12 cellular contexts compared by ENCODE assay signal in genomic region chrX:154727418-154728323, GRCh38. TPM values are rescaled to one million over a fixed set of nuclear protein-coding genes. Genes with fewer than 3 reads are reported as not detected.
DNase-seq lines count a peak whose midpoint lies in the region; ATAC-seq and TF ChIP-seq lines count a peak whose summit lies in the region.
"Had no signal": no experiment of that assay in that cellular context is flagged by ENCODE, and none has a peak within 500 bp of the region (broad histone marks: within the 10 kb centered on the region; RNA-seq: fewer than 3 reads in every experiment).

No MANE protein-coding gene starts in this region.

- intact Hi-C loops in heart right ventricle (cut with DNase I) = no loop called here
- intact Hi-C loops in sciatic nerve (cut with DNase I) = no loop called here
- intact Hi-C loops in CD4-positive, alpha-beta T cell (cut with DNase I, micrococcal nuclease) = no loop called here

- no peak for ATAC-seq in activated T-helper 17 cell treated with anti-CD3 and anti-CD28 coated beads, Interleukin-2, amount 50 U/mL, for 72 hours (replicated peaks)
- ATAC-seq in heart right ventricle = peak; percentile 14 to 75 (median 66)
- ATAC-seq in sciatic nerve = peak; percentile 75
- no peak for ATAC-seq in CD4-positive, alpha-beta T cell (ENCODE audit: poor library complexity)
- ATAC-seq in HG03108 (IDR thresholded peaks at IDR 0.05; ENCODE audit: unreplicated experiment) = no peak
- no peak for ATAC-seq in GM18519 (IDR thresholded peaks at IDR 0.05; ENCODE audit: low FRiP score, unreplicated experiment)
- ATAC-seq: mucosa of descending colon had no signal

- peak overlapping the region; percentile 56 for H3K27ac Mint-ChIP-seq in activated T-helper 17 cell treated with anti-CD3 and anti-CD28 coated beads, Interleukin-2, amount 50 U/mL, for 72 hours
- no peak overlapping the region for H3K27ac Mint-ChIP-seq in CD4-positive, alpha-beta T cell
- H3K27ac Mint-ChIP-seq: activated B cell treated with CpG ODN at 0.5 μM for 24 hours had no signal

- H3K9me3 Mint-ChIP-seq in activated T-helper 17 cell treated with anti-CD3 and anti-CD28 coated beads, Interleukin-2, amount 50 U/mL, for 72 hours = no peaks in the 10 kb centered on the region
- no peaks in the 10 kb centered on the region for H3K9me3 Mint-ChIP-seq in CD4-positive, alpha-beta T cell
- H3K9me3 Mint-ChIP-seq: activated B cell treated with CpG ODN at 0.5 μM for 24 hours had no signal

- H3K27ac ChIP-seq in heart right ventricle = peak overlapping the region; percentile 35 to 90 (median 82)
- H3K27ac ChIP-seq in CD4-positive, alpha-beta T cell (ENCODE audit: low read depth, low read length) = no peak overlapping the region

- H3K27me3 Mint-ChIP-seq in activated T-helper 17 cell treated with anti-CD3 and anti-CD28 coated beads, Interleukin-2, amount 50 U/mL, for 72 hours = no peaks in the 10 kb centered on the region
- H3K27me3 Mint-ChIP-seq in CD4-positive, alpha-beta T cell = no peaks in the 10 kb centered on the region
- H3K27me3 Mint-ChIP-seq: activated B cell treated with CpG ODN at 0.5 μM for 24 hours had no signal

- H3K9me3 ChIP-seq in heart right ventricle = no peaks in the 10 kb centered on the region
- H3K9me3 ChIP-seq in CD4-positive, alpha-beta T cell (ENCODE audit: control insufficient read depth, low read length) = no peaks in the 10 kb centered on the region
- H3K9me3 ChIP-seq: mucosa of descending colon had no signal

- peak; percentile 27 for DNase-seq in GF-D8 (lab: John Stamatoyannopoulos, UW)
- DNase-seq in heart right ventricle = peak; percentile 49 to 72
- DNase-seq in sciatic nerve (ENCODE audit: low spot score) = peak; percentile 69
- no peak for DNase-seq in CD4-positive, alpha-beta T cell
- DNase-seq in NCI-H2171 (lab: John Stamatoyannopoulos, UW) = no peak
- DNase-seq: activated B cell treated with CpG ODN at 0.5 μM for 24 hours, NCI-H446 had no signal

- peaks cover 64% of the 10 kb centered on the region for H3K4me1 Mint-ChIP-seq in activated T-helper 17 cell treated with anti-CD3 and anti-CD28 coated beads, Interleukin-2, amount 50 U/mL, for 72 hours
- H3K4me1 Mint-ChIP-seq in CD4-positive, alpha-beta T cell (ENCODE audit: low read depth) = peaks cover 75% of the 10 kb centered on the region
- H3K4me1 Mint-ChIP-seq: brain had no signal

- no peaks in the 10 kb centered on the region for H3K36me3 ChIP-seq in heart right ventricle

- no peaks in the 10 kb centered on the region for H3K36me3 Mint-ChIP-seq in activated T-helper 17 cell treated with anti-CD3 and anti-CD28 coated beads, Interleukin-2, amount 50 U/mL, for 72 hours (ENCODE audit: low read depth)
- no peaks in the 10 kb centered on the region for H3K36me3 Mint-ChIP-seq in CD4-positive, alpha-beta T cell (ENCODE audit: low read depth)
- H3K36me3 Mint-ChIP-seq: brain had no signal

- peak overlapping the region; percentile 70 for H3K4me3 Mint-ChIP-seq in activated T-helper 17 cell treated with anti-CD3 and anti-CD28 coated beads, Interleukin-2, amount 50 U/mL, for 72 hours
- H3K4me3 Mint-ChIP-seq in CD4-positive, alpha-beta T cell = no peak overlapping the region
- H3K4me3 Mint-ChIP-seq: activated B cell treated with CpG ODN at 0.5 μM for 24 hours, brain had no signal

- CTCF ChIA-PET in CD4-positive, alpha-beta T cell (lab: Charles Lee) = interaction anchor here (0.9 kb wide), 1 partner anchor 11 kb away, joined by 3 read pairs; no protein-coding TSS in a partner anchor

- 12 to 23% methylated on average over 6 of the region's 6 CpGs for WGBS in heart right ventricle, 2 donors

- peaks cover 21 to 98% (median 77%) of the 10 kb centered on the region in 9 donors for H3K4me1 ChIP-seq in heart right ventricle

- POLR2A ChIA-PET in CD4-positive, alpha-beta T cell (lab: Charles Lee) = no interaction called here

- no peaks in the 10 kb centered on the region for H3K27me3 ChIP-seq in heart right ventricle
- H3K27me3 ChIP-seq in CD4-positive, alpha-beta T cell (ENCODE audit: control insufficient read depth, insufficient read depth, low read length) = no peaks in the 10 kb centered on the region

- H3K4me3 ChIP-seq in heart right ventricle = peak overlapping the region in 1 of 10 donors; percentile 5
- H3K4me3 ChIP-seq: mucosa of descending colon had no signal

- no peak for TF ChIP-seq CTCF in heart right ventricle (IDR thresholded peaks at IDR 0.05)
- no peak for TF ChIP-seq CTCF in CD4-positive, alpha-beta T cell (IDR thresholded peaks at IDR 0.05)

RNA-seq across cellular contexts. Expression of gene GAB3, which starts 23.2 kb away (rescaled TPM):
- total RNA-seq in activated T-helper 17 cell treated with anti-CD3 and anti-CD28 coated beads, Interleukin-2, amount 50 U/mL, for 72 hours = 10 to 100 TPM; 12.1 to 13.5 TPM
- total RNA-seq in heart right ventricle (10 to 100 TPM; 13.6 to 32.1 (median 22.0) TPM), sciatic nerve (7.6 TPM)
- polyA plus RNA-seq in heart right ventricle = 10 to 100 TPM in 1 of 2 donors, 1 to 10 TPM in 1; 5.9 to 25.2 TPM
- 1 to 10 TPM; 3.4 to 3.5 TPM for total RNA-seq in CD4-positive, alpha-beta T cell

RNA-seq across cellular contexts. Expression of gene DKC1, which starts 35.0 kb away (rescaled TPM):
- 100 to 1,000 TPM in 1 of 2 donors, 10 to 100 TPM in 1; 72.8 to 142 TPM for total RNA-seq in activated T-helper 17 cell treated with anti-CD3 and anti-CD28 coated beads, Interleukin-2, amount 50 U/mL, for 72 hours
- total RNA-seq in heart right ventricle (10 to 100 TPM; 18.8 to 31.9 (median 26.6) TPM), sciatic nerve (27.9 TPM)
- polyA plus RNA-seq in heart right ventricle = 10 to 100 TPM; 25.0 to 25.5 TPM
- 10 to 100 TPM; 51.7 to 58.6 TPM for total RNA-seq in CD4-positive, alpha-beta T cell

Comparison
In these comparisons a context has a peak if more than half of its experiments do, and no peak if none do; other contexts are left out.
1. DNase-seq: peak in GF-D8 (single experiment), heart right ventricle (2 of 2) and sciatic nerve (single experiment); none in CD4-positive, alpha-beta T cell (0 of 10) and NCI-H2171 (single experiment).
2. ATAC-seq: peak in heart right ventricle (8 of 8) and sciatic nerve (single experiment); none in activated T-helper 17 cell treated with anti-CD3 and anti-CD28 coated beads, Interleukin-2, amount 50 U/mL, for 72 hours (single experiment), CD4-positive, alpha-beta T cell (single experiment), HG03108 (single experiment) and GM18519 (single experiment).